ENCODE assay signal across 13 cellular contexts in the genomic region with DNA sequence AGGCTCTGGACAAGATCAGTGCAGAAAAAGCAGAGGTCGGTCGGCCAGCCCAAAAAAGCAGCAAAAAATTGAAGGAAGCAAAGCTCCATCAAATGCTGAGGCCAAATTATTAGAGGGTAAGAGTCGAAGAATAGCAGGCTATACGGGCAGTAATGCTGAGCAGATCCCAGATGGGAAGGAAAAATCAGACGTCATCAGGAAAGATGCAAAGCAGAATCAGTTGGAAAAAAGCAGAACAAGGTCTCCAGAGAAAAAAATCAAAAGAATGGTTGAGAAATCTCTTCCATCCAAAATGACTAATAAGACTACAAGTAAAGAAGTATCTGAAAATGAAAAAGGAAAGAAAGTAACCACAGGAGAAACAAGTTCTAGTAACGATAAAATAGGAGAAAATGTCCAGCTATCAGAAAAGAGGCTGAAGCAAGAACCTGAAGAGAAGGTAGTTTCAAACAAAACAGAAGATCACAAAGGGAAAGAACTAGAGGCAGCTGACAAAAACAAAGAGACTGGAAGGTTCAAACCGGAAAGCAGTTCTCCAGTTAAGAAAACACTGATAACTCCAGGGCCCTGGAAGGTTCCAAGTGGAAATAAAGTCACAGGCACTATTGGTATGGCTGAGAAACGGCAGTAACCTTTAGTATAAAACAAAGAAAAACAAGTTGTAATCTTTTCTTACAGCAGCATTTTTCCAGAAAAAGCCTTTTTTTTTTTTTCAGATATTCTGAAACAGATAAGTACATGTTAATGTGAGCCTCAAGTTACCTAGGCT.
DNase-seq lines count a peak whose midpoint lies in the region; ATAC-seq and TF ChIP-seq lines count a peak whose summit lies in the region.
"Had no signal": no experiment of that assay in that cellular context is flagged by ENCODE, and none has a peak within 500 bp of the region (broad histone marks: within the 10 kb centered on the region; RNA-seq: fewer than 3 reads in every experiment).

No MANE protein-coding gene starts in this region.

- DNase-seq in IMR-90 (no peak), hepatocyte (ENCODE audit: low spot score) (no peak), GM20000 (ENCODE audit: low spot score) (no peak), HK-2 (ENCODE audit: unreplicated experiment) (no peak), prostate gland (ENCODE audit: low spot score) (no peak)
- DNase-seq: NCI-H2107; NK-92 treated with Interleukin-12 subunit alpha and Interleukin-12 subunit beta, amount 100 ng/mL, for 24 hours had no signal

- H2BK15ac ChIP-seq in IMR-90 (ENCODE audit: low read depth, low read length): no peak overlapping the region

- no peak overlapping the region for H3K4me3 Mint-ChIP-seq in dendritic cell treated with granulocyte-macrophage colony-stimulating factor and Interleukin-4, amounts not matched to agents 40 ng/mL and 50 ng/mL, for 4 days
- H3K4me3 Mint-ChIP-seq: activated naive CD4-positive, alpha-beta T cell treated with anti-CD3 and anti-CD28 coated beads, Interleukin-2, amount 50 U/mL, for 24 hours; WTC11 had no signal

- H2AFZ ChIP-seq in IMR-90 (replicated peaks; ENCODE audit: low read length, poor library complexity) (no peak overlapping the region), hepatocyte (no peak overlapping the region)

- TSS peak; percentile 35 for BruUV-seq in IMR-90 (replicated peaks; lab: Mats Ljungman, UMichigan)

- H3K9me3 ChIP-seq in IMR-90 (ENCODE audit: control insufficient read depth, insufficient read depth, low read length): no peaks in the 10 kb centered on the region
- H3K9me3 ChIP-seq in hepatocyte (ENCODE audit: low read depth): no peaks in the 10 kb centered on the region
- no peaks in the 10 kb centered on the region for H3K9me3 ChIP-seq in skeletal muscle tissue (ENCODE audit: control insufficient read depth in 3 of 3, low read length in 3 of 3)
- H3K9me3 ChIP-seq in prostate gland: no peaks in the 10 kb centered on the region

- intact Hi-C loops in IMR-90 (cut with micrococcal nuclease): no loop called here
- intact Hi-C loops in dendritic cell treated with granulocyte-macrophage colony-stimulating factor and Interleukin-4, amounts not matched to agents 40 ng/mL and 50 ng/mL, for 4 days (cut with micrococcal nuclease): no loop called here
- intact Hi-C loops in prostate gland (cut with DNase I): no loop called here

- H3K4me1 ChIP-seq in IMR-90 (ENCODE audit: control insufficient read depth, insufficient read depth, low read length) (no peaks in the 10 kb centered on the region), hepatocyte (ENCODE audit: insufficient read depth) (peaks cover 4% of the 10 kb centered on the region), skeletal muscle tissue (ENCODE audit: control insufficient read depth in 3 of 3, insufficient read depth in 3 of 3, low read length in 3 of 3) (no peaks in the 10 kb centered on the region), prostate gland (replicated peaks) (no peaks in the 10 kb centered on the region)

- CTCF ChIA-PET in IMR-90 (lab: Yijun Ruan, JAX): interaction anchor here (2.6 kb wide), 1 partner anchor 542 kb away, joined by 8 read pairs; no protein-coding TSS in a partner anchor

- TF ChIP-seq CTCF in IMR-90 (conservative IDR thresholded peaks at IDR 0.05; ENCODE audit: low read depth, low read length): no peak
- no peak for TF ChIP-seq CTCF in hepatocyte (IDR thresholded peaks at IDR 0.05; ENCODE audit: poor library complexity)
- no peak for TF ChIP-seq CTCF in GM20000 (IDR thresholded peaks at IDR 0.05; ENCODE audit: extremely low read depth, missing control alignments)
- TF ChIP-seq CTCF in prostate gland (IDR thresholded peaks at IDR 0.05): no peak

- H3K14ac ChIP-seq in IMR-90 (replicated peaks; ENCODE audit: low read depth, low read length): no peak overlapping the region

- no peak overlapping the region for H4K8ac ChIP-seq in IMR-90 (ENCODE audit: low read depth in 2 of 2, low read length in 2 of 2)

- H2BK20ac ChIP-seq in IMR-90 (ENCODE audit: low read depth, low read length): no peak overlapping the region

- H3K4me3 ChIP-seq in IMR-90 (ENCODE audit: insufficient read depth, low read depth, low read length): no peak overlapping the region
- no peak overlapping the region for H3K4me3 ChIP-seq in hepatocyte
- H3K4me3 ChIP-seq in skeletal muscle tissue (ENCODE audit: low read length in 3 of 3): no peak overlapping the region
- H3K4me3 ChIP-seq in prostate gland: no peak overlapping the region
- H3K4me3 ChIP-seq: dorsolateral prefrontal cortex had no signal

- no peaks in the 10 kb centered on the region for H3K36me3 Mint-ChIP-seq in dendritic cell treated with granulocyte-macrophage colony-stimulating factor and Interleukin-4, amounts not matched to agents 40 ng/mL and 50 ng/mL, for 4 days (ENCODE audit: low read depth)
- H3K36me3 Mint-ChIP-seq: activated naive CD4-positive, alpha-beta T cell treated with anti-CD3 and anti-CD28 coated beads, Interleukin-2, amount 50 U/mL, for 24 hours; WTC11 had no signal

- peaks cover 26% of the 10 kb centered on the region for H3K4me1 Mint-ChIP-seq in dendritic cell treated with granulocyte-macrophage colony-stimulating factor and Interleukin-4, amounts not matched to agents 40 ng/mL and 50 ng/mL, for 4 days (ENCODE audit: low read depth)
- H3K4me1 Mint-ChIP-seq: activated naive CD4-positive, alpha-beta T cell treated with anti-CD3 and anti-CD28 coated beads, Interleukin-2, amount 50 U/mL, for 24 hours had no signal

- 0 out of 2 replicates have a peak, but pooled peaks cover 2% of the 10 kb centered on the region for H3K9me1 ChIP-seq in IMR-90 (ENCODE audit: insufficient read depth, low read length)

- ATAC-seq in IMR-90 (ENCODE audit: low read depth) (no peak), GM19463 (IDR thresholded peaks at IDR 0.05; ENCODE audit: unreplicated experiment) (no peak)

- no peaks in the 10 kb centered on the region for H3K27me3 Mint-ChIP-seq in dendritic cell treated with granulocyte-macrophage colony-stimulating factor and Interleukin-4, amounts not matched to agents 40 ng/mL and 50 ng/mL, for 4 days
- H3K27me3 Mint-ChIP-seq: activated naive CD4-positive, alpha-beta T cell treated with anti-CD3 and anti-CD28 coated beads, Interleukin-2, amount 50 U/mL, for 24 hours had no signal

- H3K27ac ChIP-seq in IMR-90 (ENCODE audit: insufficient read depth, low read length) (peak overlapping the region; percentile 44; the same call in 1 of the 2 replicates), hepatocyte (peak overlapping the region; percentile 66), skeletal muscle tissue (ENCODE audit: low read depth, low read length) (peak overlapping the region; percentile 15), prostate gland (peak overlapping the region in 1 of 2 donors; percentile 3)

- in situ Hi-C loops in IMR-90 (cut with MboI; ENCODE audit: low sequenced_read_pairs): loop anchor here (25.0 kb wide), 1 partner anchor 971 kb away; the partner anchor contains the start of genes PPM1J and RHOC

- no peak overlapping the region for H2BK120ac ChIP-seq in IMR-90 (ENCODE audit: low read depth, low read length)

- no peak overlapping the region for H2AK9ac ChIP-seq in IMR-90 (replicated peaks; ENCODE audit: low read depth, low read length, poor library complexity)

- H3K79me1 ChIP-seq in IMR-90 (ENCODE audit: low read depth in 1 of 2, low read length in 2 of 2): no peaks in the 10 kb centered on the region

- H3K27me3 ChIP-seq in IMR-90 (ENCODE audit: control insufficient read depth, insufficient read depth, low read length) (no peaks in the 10 kb centered on the region), hepatocyte (no peaks in the 10 kb centered on the region), skeletal muscle tissue (ENCODE audit: control insufficient read depth in 3 of 3, insufficient read depth in 3 of 3, low read length in 3 of 3) (no peaks in the 10 kb centered on the region), prostate gland (replicated peaks; ENCODE audit: insufficient read depth) (no peaks in the 10 kb centered on the region)
- H3K27me3 ChIP-seq: dorsolateral prefrontal cortex had no signal

- H3K4me2 ChIP-seq in IMR-90 (ENCODE audit: low read depth, low read length) (0 out of 2 replicates have a peak overlapping the region, but pooled peaks have one; percentile 33), hepatocyte (no peak overlapping the region)

- H3K79me2 ChIP-seq in hepatocyte: no peaks in the 10 kb centered on the region

- dilution Hi-C loops in IMR-90 (cut with HindIII; ENCODE audit: low sequenced_read_pairs, unreplicated experiment): no loop called here

- TF ChIP-seq RAD21 in IMR-90 (IDR thresholded peaks at IDR 0.05; ENCODE audit: low read length): no peak

- no peaks in the 10 kb centered on the region for H3K9me2 ChIP-seq in hepatocyte (replicated peaks; ENCODE audit: insufficient read depth)

- H4K20me1 ChIP-seq in IMR-90 (ENCODE audit: insufficient read depth, low read length) (no peaks in the 10 kb centered on the region), hepatocyte (ENCODE audit: insufficient read depth, poor library complexity, severe bottlenecking) (no peaks in the 10 kb centered on the region)

- H2BK5ac ChIP-seq in IMR-90 (ENCODE audit: low read depth, low read length, poor library complexity, severe bottlenecking): peak overlapping the region; percentile 60

- no peak overlapping the region for H4K91ac ChIP-seq in IMR-90 (ENCODE audit: insufficient read depth, low read depth, low read length)

- H3K4ac ChIP-seq in IMR-90 (ENCODE audit: low read depth, low read length): no peak overlapping the region

- H3K9me3 Mint-ChIP-seq in dendritic cell treated with granulocyte-macrophage colony-stimulating factor and Interleukin-4, amounts not matched to agents 40 ng/mL and 50 ng/mL, for 4 days: no peaks in the 10 kb centered on the region
- H3K9me3 Mint-ChIP-seq: activated naive CD4-positive, alpha-beta T cell treated with anti-CD3 and anti-CD28 coated beads, Interleukin-2, amount 50 U/mL, for 24 hours; WTC11 had no signal

- H3K36me3 ChIP-seq in IMR-90 (ENCODE audit: control insufficient read depth, insufficient read depth, low read length) (0 out of 2 replicates have a peak, but pooled peaks cover 2% of the 10 kb centered on the region), hepatocyte (replicated peaks; ENCODE audit: insufficient read depth, low read depth) (no peaks in the 10 kb centered on the region), skeletal muscle tissue (ENCODE audit: control insufficient read depth in 3 of 3, insufficient read depth in 3 of 3, low read length in 3 of 3) (peaks cover 0 to 5% (median 0%) of the 10 kb centered on the region in 3 donors), prostate gland (no peaks in the 10 kb centered on the region)

- TF ChIP-seq POLR2A in IMR-90 (IDR thresholded peaks at IDR 0.05; ENCODE audit: low read depth, low read length): no peak
- no peak for TF ChIP-seq POLR2A in prostate gland (IDR thresholded peaks at IDR 0.05)

- WGBS in IMR-90 (ENCODE audit: extremely low coverage in 2 of 2, insufficient read length in 1 of 2), 2 experiments: 100% methylated on average over 3 of the region's 8 CpGs; no CpG with 5 or more reads in 1 of the 2 experiments
- WGBS in hepatocyte (ENCODE audit: low lambda C conversion rate, missing lambda C conversion rate): 73% methylated on average over 8 of the region's 8 CpGs
- 66% methylated on average over 8 of the region's 8 CpGs for whole genome bisulfite sequencing in prostate gland

- no peak overlapping the region; the same call in 1 of the 2 replicates for H3K18ac ChIP-seq in IMR-90 (ENCODE audit: low read depth, low read length)

- H2AK5ac ChIP-seq in IMR-90 (ENCODE audit: low read depth, low read length): no peak overlapping the region

- no peak overlapping the region for H3K56ac ChIP-seq in IMR-90 (ENCODE audit: extremely low read depth, insufficient read depth, low read length)

- no peak overlapping the region for H4K5ac ChIP-seq in IMR-90 (ENCODE audit: low read depth, low read length)

- POLR2A ChIA-PET in IMR-90 (lab: Charles Lee; ENCODE audit: unreplicated experiment): no interaction called here

- H3K9ac ChIP-seq in IMR-90 (ENCODE audit: low read depth, low read length) (no peak overlapping the region), skeletal muscle tissue (ENCODE audit: low read depth in 1 of 3, low read length in 3 of 3) (no peak overlapping the region)

- H3K23ac ChIP-seq in IMR-90 (ENCODE audit: low read depth, low read length): no peak overlapping the region

- H3K27ac Mint-ChIP-seq in dendritic cell treated with granulocyte-macrophage colony-stimulating factor and Interleukin-4, amounts not matched to agents 40 ng/mL and 50 ng/mL, for 4 days: peak overlapping the region; percentile 54
- H3K27ac Mint-ChIP-seq: activated naive CD4-positive, alpha-beta T cell treated with anti-CD3 and anti-CD28 coated beads, Interleukin-2, amount 50 U/mL, for 24 hours had no signal
